In genomic region chr20:760751-761417, GRCh38 we compare ENCODE assay signal across 9 cellular contexts. TPM values are rescaled to one million over a fixed set of nuclear protein-coding genes. Genes with fewer than 3 reads are reported as not detected.
DNase-seq lines count a peak whose midpoint lies in the region; ATAC-seq and TF ChIP-seq lines count a peak whose summit lies in the region.
"Had no signal": no experiment of that assay in that cellular context is flagged by ENCODE, and none has a peak within 500 bp of the region (broad histone marks: within the 10 kb centered on the region; RNA-seq: fewer than 3 reads in every experiment).

No MANE protein-coding gene starts in this region.

- H3K4me3 Mint-ChIP-seq in naive thymus-derived CD4-positive, alpha-beta T cell = no peak overlapping the region

- no peaks in the 10 kb centered on the region for H3K79me2 ChIP-seq in OCI-LY7 (ENCODE audit: insufficient read depth, low read depth, low read length)

- H3K36me3 ChIP-seq in OCI-LY7 (ENCODE audit: insufficient read depth, low read length) = no peaks in the 10 kb centered on the region
- H3K36me3 ChIP-seq in naive thymus-derived CD4-positive, alpha-beta T cell (ENCODE audit: control insufficient read depth in 2 of 3, insufficient read depth in 3 of 3, low read length in 3 of 3) = no peaks in the 10 kb centered on the region

- no peaks in the 10 kb centered on the region for H3K4me1 ChIP-seq in OCI-LY7 (ENCODE audit: insufficient read depth, low read length, poor library complexity, severe bottlenecking)
- no peaks in the 10 kb centered on the region for H3K4me1 ChIP-seq in naive thymus-derived CD4-positive, alpha-beta T cell (ENCODE audit: control insufficient read depth in 2 of 2, insufficient read depth in 2 of 2, low read length in 2 of 2)

- H3K27ac Mint-ChIP-seq in naive thymus-derived CD4-positive, alpha-beta T cell = no peak overlapping the region

- H3K27ac ChIP-seq in OCI-LY7 (ENCODE audit: low read depth, low read length, poor library complexity, severe bottlenecking) = no peak overlapping the region
- no peak overlapping the region for H3K27ac ChIP-seq in naive thymus-derived CD4-positive, alpha-beta T cell (ENCODE audit: low read depth, low read length)

- ATAC-seq in naive thymus-derived CD4-positive, alpha-beta T cell = peak; percentile 61
- ATAC-seq in GM21447 (IDR thresholded peaks at IDR 0.05; ENCODE audit: unreplicated experiment) = no peak

- CTCF ChIA-PET in OCI-LY7 (lab: Charles Lee; ENCODE audit: unreplicated experiment) = interaction anchor here (0.6 to 0.8 kb wide), 2 partner anchors 22 to 153 kb away, joined by 4 to 5 read pairs; no protein-coding TSS in a partner anchor
- CTCF ChIA-PET in naive thymus-derived CD4-positive, alpha-beta T cell (lab: Charles Lee) = no interaction called here

- H3K9me3 ChIP-seq in OCI-LY7 (ENCODE audit: low read length) = no peaks in the 10 kb centered on the region
- H3K9me3 ChIP-seq in naive thymus-derived CD4-positive, alpha-beta T cell (ENCODE audit: control insufficient read depth in 2 of 3, low read length in 3 of 3) = no peaks in the 10 kb centered on the region

- H3K9me3 Mint-ChIP-seq in naive thymus-derived CD4-positive, alpha-beta T cell = no peaks in the 10 kb centered on the region

- no peaks in the 10 kb centered on the region for H3K27me3 ChIP-seq in naive thymus-derived CD4-positive, alpha-beta T cell (ENCODE audit: control insufficient read depth in 2 of 2, insufficient read depth in 2 of 2, low read length in 2 of 2)

- no peak overlapping the region for H3K4me2 ChIP-seq in OCI-LY7 (ENCODE audit: low read length)

- POLR2A ChIA-PET in OCI-LY7 (lab: Charles Lee) = no interaction called here
- POLR2A ChIA-PET in naive thymus-derived CD4-positive, alpha-beta T cell (lab: Charles Lee) = no interaction called here

- H3K9me2 ChIP-seq in OCI-LY7 (ENCODE audit: insufficient read depth, low read length) = no peaks in the 10 kb centered on the region

- H2AFZ ChIP-seq in OCI-LY7 (ENCODE audit: low read length) = no peak overlapping the region

- TF ChIP-seq CTCF in OCI-LY7 (conservative IDR thresholded peaks at IDR 0.05; ENCODE audit: low read length) = peak; percentile 87
- peak; percentile 83 for TF ChIP-seq CTCF in cardiac fibroblast (IDR thresholded peaks at IDR 0.05; ENCODE audit: low read depth, low read length)

- H3K4me3 ChIP-seq in OCI-LY7 (ENCODE audit: low read depth, low read length, poor library complexity, severe bottlenecking) = no peak overlapping the region
- H3K4me3 ChIP-seq in cardiac fibroblast (replicated peaks in 1 of 2; ENCODE audit: low read depth in 2 of 2, low read length in 2 of 2) = no peak overlapping the region
- H3K4me3 ChIP-seq in naive thymus-derived CD4-positive, alpha-beta T cell (ENCODE audit: low read length) = no peak overlapping the region

- peak; percentile 43 for DNase-seq in ELR (ENCODE audit: low read depth)
- DNase-seq in OCI-LY7 (ENCODE audit: low spot score) = peak; percentile 48
- DNase-seq in cardiac fibroblast (ENCODE audit: low read depth in 2 of 2) = peak; percentile 18 to 24
- peak in 5 of 9 donors; percentile 9 to 58 (median 11) for DNase-seq in naive thymus-derived CD4-positive, alpha-beta T cell
- DNase-seq in NCI-H345 (lab: John Stamatoyannopoulos, UW) = no peak
- no peak for DNase-seq in GOT3 (lab: John Stamatoyannopoulos, UW)
- no peak for DNase-seq in NCI-H2029 treated with DMSO at 0.1 percent for 48 hours (lab: John Stamatoyannopoulos, UW)

- intact Hi-C loops in OCI-LY7 (cut with micrococcal nuclease; ENCODE audit: unreplicated experiment) = no loop called here
- intact Hi-C loops in naive thymus-derived CD4-positive, alpha-beta T cell (cut with micrococcal nuclease) = no loop called here

- peaks cover 0 to 17% (median 13%) of the 10 kb centered on the region in 7 donors for H3K4me1 Mint-ChIP-seq in naive thymus-derived CD4-positive, alpha-beta T cell

- BruUV-seq in OCI-LY7 (replicated peaks; lab: Mats Ljungman, UMichigan) = no TSS peak

- no peaks in the 10 kb centered on the region for H3K36me3 Mint-ChIP-seq in naive thymus-derived CD4-positive, alpha-beta T cell

- H3K27me3 Mint-ChIP-seq in naive thymus-derived CD4-positive, alpha-beta T cell = peaks cover 0 to 17% (median 5%) of the 10 kb centered on the region in 5 donors

- H4K20me1 ChIP-seq in OCI-LY7 (ENCODE audit: insufficient read depth, low read length) = no peaks in the 10 kb centered on the region

RNA-seq across cellular contexts. Expression of gene SLC52A3, which starts 7.4 kb away (rescaled TPM):
- total RNA-seq in OCI-LY7 (2014; rRNA removed; shearing (Covaris generic)) = not detected in 2 replicates
- not detected in 2 replicates for total RNA-seq in OCI-LY7 (2022)
- not detected for total RNA-seq in naive thymus-derived CD4-positive, alpha-beta T cell
- polyA plus RNA-seq in naive thymus-derived CD4-positive, alpha-beta T cell = not detected
- total RNA-seq: RPMI7951 had no signal

Comparison
In these comparisons a context has a peak if more than half of its experiments do, and no peak if none do; other contexts are left out.
1. DNase-seq: peak in ELR (single experiment), OCI-LY7 (single experiment), cardiac fibroblast (2 of 2) and naive thymus-derived CD4-positive, alpha-beta T cell (5 of 9); none in NCI-H345 (single experiment), GOT3 (single experiment) and NCI-H2029 treated with DMSO at 0.1 percent for 48 hours (single experiment).